22 cellular contexts compared by ENCODE assay signal in the genomic region with DNA sequence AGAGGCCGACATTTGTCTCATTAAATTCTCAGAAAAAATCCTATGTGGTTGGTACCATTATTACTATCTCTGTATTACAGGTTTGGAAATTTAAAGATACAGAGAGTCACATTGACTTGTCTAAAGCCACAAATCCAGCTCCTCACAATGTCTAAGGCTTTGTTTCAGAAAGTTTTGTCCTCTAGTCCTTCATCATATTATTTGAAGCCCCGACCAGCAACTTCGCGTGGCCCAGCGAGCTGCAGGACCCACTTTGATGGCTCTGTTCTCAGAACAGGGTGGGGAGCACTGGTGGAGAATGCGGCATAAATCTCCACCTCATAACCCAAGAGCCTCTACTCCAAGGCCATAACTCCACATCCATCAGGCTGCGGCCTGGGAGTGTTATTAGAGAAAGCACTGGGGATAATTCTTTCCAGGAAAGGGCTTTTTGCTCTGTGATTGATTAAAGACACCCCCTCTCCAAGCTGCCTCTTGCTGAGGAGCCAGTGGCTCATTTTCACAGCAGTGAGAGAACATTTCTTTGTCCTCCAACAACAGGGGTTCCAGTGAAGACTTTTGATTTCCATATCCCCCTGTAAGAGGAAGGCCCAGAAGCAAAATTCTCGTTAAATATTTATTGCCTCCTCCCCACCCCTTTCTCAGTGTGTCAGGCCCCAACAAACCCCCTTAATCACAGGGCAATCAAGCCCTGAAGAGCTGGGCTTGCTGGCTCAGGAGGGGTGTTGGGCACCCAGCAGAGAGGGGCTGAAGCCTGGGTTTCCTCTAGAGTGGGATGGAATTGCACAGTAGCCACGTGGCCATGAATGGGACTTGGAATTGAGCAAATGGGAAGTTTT.
"Had no signal": no experiment of that assay in that cellular context is flagged by ENCODE, and none has a peak within 500 bp of the region (broad histone marks: within the 10 kb centered on the region; RNA-seq: fewer than 3 reads in every experiment).

No MANE protein-coding gene starts in this region.

- H3K4me3 ChIP-seq: adrenal gland, cardiac muscle cell, dorsolateral prefrontal cortex, esophagus muscularis mucosa, prostate gland, skin epidermis, tibial artery, uterus had no signal

- H3K4me1 ChIP-seq: adrenal gland, esophagus muscularis mucosa, prostate gland, tibial artery, uterus had no signal

- H3K36me3 ChIP-seq: adrenal gland, cardiac muscle cell, esophagus muscularis mucosa, prostate gland, tibial artery, uterus had no signal

- ATAC-seq: activated CD4-positive, alpha-beta T cell treated with anti-CD3 and anti-CD28 coated beads for 36 hours; activated T-cell treated with anti-CD3 and anti-CD28 coated beads, Interleukin-2, amount 50 U/mL, for 4 hours; left lobe of liver; naive thymus-derived CD8-positive, alpha-beta T cell; right cardiac atrium had no signal

- H3K27ac Mint-ChIP-seq: activated CD4-positive, alpha-beta memory T cell treated with anti-CD3 and anti-CD28 coated beads for 36 hours; activated CD4-positive, alpha-beta T cell treated with anti-CD3 and anti-CD28 coated beads for 36 hours; activated naive CD4-positive, alpha-beta T cell treated with anti-CD3 and anti-CD28 coated beads, Interleukin-2, amount 50 U/mL, for 24 hours; naive thymus-derived CD8-positive, alpha-beta T cell had no signal

- H3K9me3 ChIP-seq: adrenal gland, esophagus muscularis mucosa, prostate gland, tibial artery, uterus had no signal

- H3K27me3 Mint-ChIP-seq: activated CD4-positive, alpha-beta memory T cell treated with anti-CD3 and anti-CD28 coated beads for 36 hours; activated CD4-positive, alpha-beta T cell treated with anti-CD3 and anti-CD28 coated beads for 36 hours; activated naive CD4-positive, alpha-beta T cell treated with anti-CD3 and anti-CD28 coated beads, Interleukin-2, amount 50 U/mL, for 24 hours had no signal

- H3K27ac ChIP-seq: adrenal gland, cardiac muscle cell, dorsolateral prefrontal cortex, esophagus muscularis mucosa, prostate gland, skin epidermis, tibial artery, uterus, VCaP had no signal

- H3K27me3 ChIP-seq: adrenal gland, dorsolateral prefrontal cortex, esophagus muscularis mucosa, tibial artery, uterus had no signal

- H3K4me3 Mint-ChIP-seq: activated CD4-positive, alpha-beta memory T cell treated with anti-CD3 and anti-CD28 coated beads for 36 hours; activated CD4-positive, alpha-beta T cell treated with anti-CD3 and anti-CD28 coated beads for 36 hours; activated naive CD4-positive, alpha-beta T cell treated with anti-CD3 and anti-CD28 coated beads, Interleukin-2, amount 50 U/mL, for 24 hours; activated T-cell treated with anti-CD3 and anti-CD28 coated beads, Interleukin-2, amount 50 U/mL, for 4 hours had no signal

- DNase-seq: activated CD4-positive, alpha-beta memory T cell treated with anti-CD3 and anti-CD28 coated beads for 36 hours; activated CD4-positive, alpha-beta T cell treated with anti-CD3 and anti-CD28 coated beads for 36 hours; activated effector memory CD4-positive, alpha-beta T cell treated with Interleukin-2 at 50 U/mL for 16 hours; activated T-cell treated with anti-CD3 and anti-CD28 coated beads, Interleukin-2, amount 50 U/mL, for 4 hours; adrenal gland; dorsolateral prefrontal cortex; hippocampal formation; islet precursor cell; mammary epithelial cell; naive thymus-derived CD8-positive, alpha-beta T cell; right cardiac atrium; stimulated activated CD4-positive, alpha-beta T cell treated with anti-CD3 and anti-CD28 coated beads, Interleukin-4, amount 100 ng/mL, for 24 hours; stimulated activated naive CD4-positive, alpha-beta T cell; tibial artery; uterus had no signal

- H3K36me3 Mint-ChIP-seq: activated CD4-positive, alpha-beta memory T cell treated with anti-CD3 and anti-CD28 coated beads for 36 hours; activated naive CD4-positive, alpha-beta T cell treated with anti-CD3 and anti-CD28 coated beads, Interleukin-2, amount 50 U/mL, for 24 hours had no signal

- H3K4me1 Mint-ChIP-seq: activated CD4-positive, alpha-beta T cell treated with anti-CD3 and anti-CD28 coated beads for 36 hours; activated naive CD4-positive, alpha-beta T cell treated with anti-CD3 and anti-CD28 coated beads, Interleukin-2, amount 50 U/mL, for 24 hours; naive thymus-derived CD8-positive, alpha-beta T cell had no signal
